ENCODE assay signal across 8 cellular contexts in genomic region chr22:33922268-33922667, GRCh38. TPM values are rescaled to one million over a fixed set of nuclear protein-coding genes. Genes with fewer than 3 reads are reported as not detected.
DNase-seq lines count a peak whose midpoint lies in the region; ATAC-seq and TF ChIP-seq lines count a peak whose summit lies in the region.

No MANE protein-coding gene starts in this region.

- DNase-seq in Caki2 (ENCODE audit: low read depth): peak; percentile 33
- peak; percentile 39 for DNase-seq in NCI-H1092 treated with DMSO at 0.1 percent for 48 hours (lab: John Stamatoyannopoulos, UW)
- DNase-seq in mammary epithelial cell: peak; percentile 27
- no peak for DNase-seq in NCI-H187 treated with DMSO at 0.1 percent for 48 hours (lab: John Stamatoyannopoulos, UW)
- DNase-seq in GM13977 (ENCODE audit: low spot score): no peak

- H2AFZ ChIP-seq in mammary epithelial cell (ENCODE audit: low read depth, low read length): peak overlapping the region; percentile 96

- no peak for ATAC-seq in GM21526 (IDR thresholded peaks at IDR 0.05; ENCODE audit: low FRiP score, unreplicated experiment)

- H3K9me3 ChIP-seq in mammary epithelial cell (replicated peaks; ENCODE audit: insufficient read depth, low read length): no peaks in the 10 kb centered on the region

- no peak overlapping the region for H3K27ac ChIP-seq in mammary epithelial cell (ENCODE audit: insufficient read depth, low read depth, low read length)
- H3K27ac ChIP-seq in layer of hippocampus (ENCODE audit: low read depth, low read length): peak overlapping the region; percentile 38

- H3K4me3 Mint-ChIP-seq in stimulated activated naive CD8-positive, alpha-beta T cell treated with anti-CD3 and anti-CD28 coated beads, Interleukin-15, Interleukin-2, amounts not matched to agents 100 ng/mL and 50 ng/mL, for 24 hours: peak overlapping the region; percentile 61

- no peaks in the 10 kb centered on the region for H3K9me3 Mint-ChIP-seq in stimulated activated naive CD8-positive, alpha-beta T cell treated with anti-CD3 and anti-CD28 coated beads, Interleukin-15, Interleukin-2, amounts not matched to agents 100 ng/mL and 50 ng/mL, for 24 hours

- 5% methylated on average over 19 of the region's 28 CpGs for WGBS in mammary epithelial cell (ENCODE audit: low coverage, missing lambda C conversion rate)

- no peaks in the 10 kb centered on the region for H3K79me2 ChIP-seq in mammary epithelial cell (ENCODE audit: insufficient read depth, low read length)

- H3K27me3 ChIP-seq in mammary epithelial cell (ENCODE audit: insufficient read depth, low read length) (no peaks in the 10 kb centered on the region), layer of hippocampus (ENCODE audit: control insufficient read depth, insufficient read depth, low read length) (no peaks in the 10 kb centered on the region)

- H3K4me1 ChIP-seq in mammary epithelial cell (ENCODE audit: insufficient read depth, low read length): peaks cover 26% of the 10 kb centered on the region

- H3K27me3 Mint-ChIP-seq in stimulated activated naive CD8-positive, alpha-beta T cell treated with anti-CD3 and anti-CD28 coated beads, Interleukin-15, Interleukin-2, amounts not matched to agents 100 ng/mL and 50 ng/mL, for 24 hours: peaks cover 65% of the 10 kb centered on the region

- no TSS peak for BruUV-seq in mammary epithelial cell (replicated peaks; lab: Mats Ljungman, UMichigan)

- no peaks in the 10 kb centered on the region for H3K36me3 Mint-ChIP-seq in stimulated activated naive CD8-positive, alpha-beta T cell treated with anti-CD3 and anti-CD28 coated beads, Interleukin-15, Interleukin-2, amounts not matched to agents 100 ng/mL and 50 ng/mL, for 24 hours (ENCODE audit: low read depth)

- no peak overlapping the region for H3K27ac Mint-ChIP-seq in stimulated activated naive CD8-positive, alpha-beta T cell treated with anti-CD3 and anti-CD28 coated beads, Interleukin-15, Interleukin-2, amounts not matched to agents 100 ng/mL and 50 ng/mL, for 24 hours

- no peak overlapping the region for H3K9ac ChIP-seq in mammary epithelial cell (ENCODE audit: insufficient read depth, low read length)

- TF ChIP-seq CTCF in mammary epithelial cell (conservative IDR thresholded peaks at IDR 0.05 in 1 of 2, IDR thresholded peaks at IDR 0.05 in 1 of 2; ENCODE audit: extremely low read depth in 1 of 2, insufficient read depth in 1 of 2, low read depth in 1 of 2, low read length in 2 of 2) (peak in 1 of 2 donors; percentile 3), GM13977 (IDR thresholded peaks at IDR 0.05; ENCODE audit: extremely low read depth, insufficient read depth, missing control alignments) (no peak)

- no peaks in the 10 kb centered on the region for H3K36me3 ChIP-seq in mammary epithelial cell (ENCODE audit: insufficient read depth, low read length)

- in situ Hi-C loops in Caki2 (cut with HindIII; ENCODE audit: low pct_unique_long_range_greater_than_20kb, low sequenced_read_pairs): no loop called here
- in situ Hi-C loops in mammary epithelial cell (cut with MboI; ENCODE audit: low sequenced_read_pairs in 2 of 2): no loop called here
- in situ Hi-C loops in GM13977 (cut with MboI; ENCODE audit: low pct_unique_long_range_greater_than_20kb, low sequenced_read_pairs, unreplicated experiment): loop anchor here (25.0 kb wide), 2 partner anchors 410 to 635 kb away; no protein-coding TSS in a partner anchor

- dilution Hi-C loops in mammary epithelial cell (cut with HindIII; ENCODE audit: low sequenced_read_pairs): no loop called here

- intact Hi-C loops in mammary epithelial cell (cut with micrococcal nuclease): loop anchor here (2.0 to 10.0 kb wide), 5 partner anchors 137 to 1310 kb away; no protein-coding TSS in a partner anchor

- H3K4me2 ChIP-seq in mammary epithelial cell (ENCODE audit: insufficient read depth, low read depth, low read length): peak overlapping the region; percentile 97

- H4K20me1 ChIP-seq in mammary epithelial cell (ENCODE audit: insufficient read depth, low read length): no peaks in the 10 kb centered on the region

- CTCF ChIA-PET in mammary epithelial cell (lab: Charles Lee; ENCODE audit: low non-redundant PET): no interaction called here

- peaks cover 21% of the 10 kb centered on the region for H3K4me1 Mint-ChIP-seq in stimulated activated naive CD8-positive, alpha-beta T cell treated with anti-CD3 and anti-CD28 coated beads, Interleukin-15, Interleukin-2, amounts not matched to agents 100 ng/mL and 50 ng/mL, for 24 hours (ENCODE audit: low read depth)

- H3K4me3 ChIP-seq in mammary epithelial cell (replicated peaks in 1 of 3; ENCODE audit: insufficient read depth in 1 of 3, low read depth in 2 of 3, low read length in 3 of 3): peak overlapping the region; percentile 54 to 75 (median 74)

RNA-seq across cellular contexts. Expression of gene LARGE1, which starts 2.0 kb away (rescaled TPM):
- total RNA-seq in Caki2 (2014; rRNA removed; shearing (Covaris generic); ENCODE audit: low replicate concordance): 9.7 and 15.0 TPM in 2 replicates
- 10 to 100 TPM in 1 of 2 donors, 1 to 10 TPM in 1; 7.5 to 14.6 TPM for total RNA-seq in mammary epithelial cell
- 3.6 TPM for polyA plus RNA-seq in mammary epithelial cell
- 15.9 TPM for polyA minus RNA-seq in mammary epithelial cell

Comparison
In these comparisons a context has a peak if more than half of its experiments do, and no peak if none do; other contexts are left out.
1. DNase-seq: peak in Caki2 (single experiment), NCI-H1092 treated with DMSO at 0.1 percent for 48 hours (single experiment) and mammary epithelial cell (single experiment); none in NCI-H187 treated with DMSO at 0.1 percent for 48 hours (single experiment) and GM13977 (single experiment).